Comparison of ENCODE assay signal across 14 cellular contexts in genomic region chr17:48307222-48307621, GRCh38.
"Had no signal": no experiment of that assay in that cellular context is flagged by ENCODE, and none has a peak within 500 bp of the region (broad histone marks: within the 10 kb centered on the region; RNA-seq: fewer than 3 reads in every experiment).

No MANE protein-coding gene starts in this region.

- H3K9me3 ChIP-seq: Peyer's patch, SJSA1, SK-N-SH had no signal

- H3K27ac ChIP-seq: brain microvascular endothelial cell, Peyer's patch, SJSA1, WERI-Rb-1 had no signal

- H3K27me3 Mint-ChIP-seq: activated CD4-positive, alpha-beta T cell treated with anti-CD3 and anti-CD28 coated beads, Interleukin-2, amount 10 ng/mL, durations not matched to agents 24 days and 14 days; activated CD8-positive, alpha-beta T cell treated with anti-CD3 and anti-CD28 coated beads for 36 hours; activated naive CD4-positive, alpha-beta T cell treated with anti-CD3 and anti-CD28 coated beads, Interleukin-2, amount 10 ng/mL, durations not matched to agents 7 days and 5 days; activated naive CD8-positive, alpha-beta T cell treated with anti-CD3 and anti-CD28 coated beads for 36 hours had no signal

- H3K4me3 ChIP-seq: Peyer's patch, SJSA1 had no signal

- H3K27ac Mint-ChIP-seq: activated CD4-positive, alpha-beta T cell treated with anti-CD3 and anti-CD28 coated beads, Interleukin-2, amount 10 ng/mL, durations not matched to agents 24 days and 14 days; activated CD8-positive, alpha-beta T cell treated with anti-CD3 and anti-CD28 coated beads for 36 hours; activated naive CD4-positive, alpha-beta T cell treated with anti-CD3 and anti-CD28 coated beads, Interleukin-2, amount 10 ng/mL, durations not matched to agents 7 days and 5 days; activated naive CD8-positive, alpha-beta T cell treated with anti-CD3 and anti-CD28 coated beads for 36 hours; activated T-helper 1 cell treated with anti-CD3 and anti-CD28 coated beads, Interleukin-12 subunit alpha, Interleukin-12 subunit beta, Interleukin-2, Interleukin-4 antibody, amounts not matched to agents 30 ng/mL and 10 ng/mL and 1 ng/mL, durations not matched to agents 14 hours and 24 hours and 36 hours had no signal

- H3K9me3 Mint-ChIP-seq: activated CD4-positive, alpha-beta T cell treated with anti-CD3 and anti-CD28 coated beads, Interleukin-2, amount 10 ng/mL, durations not matched to agents 24 days and 14 days; activated CD8-positive, alpha-beta T cell treated with anti-CD3 and anti-CD28 coated beads for 36 hours; activated naive CD4-positive, alpha-beta T cell treated with anti-CD3 and anti-CD28 coated beads, Interleukin-2, amount 10 ng/mL, durations not matched to agents 7 days and 5 days; activated naive CD8-positive, alpha-beta T cell treated with anti-CD3 and anti-CD28 coated beads for 36 hours; activated T-helper 1 cell treated with anti-CD3 and anti-CD28 coated beads, Interleukin-12 subunit alpha, Interleukin-12 subunit beta, Interleukin-2, Interleukin-4 antibody, amounts not matched to agents 30 ng/mL and 10 ng/mL and 1 ng/mL, durations not matched to agents 14 hours and 24 hours and 36 hours had no signal

- H3K4me3 Mint-ChIP-seq: activated CD4-positive, alpha-beta T cell treated with anti-CD3 and anti-CD28 coated beads, Interleukin-2, amount 10 ng/mL, durations not matched to agents 24 days and 14 days; activated CD8-positive, alpha-beta T cell treated with anti-CD3 and anti-CD28 coated beads for 36 hours; activated naive CD4-positive, alpha-beta T cell treated with anti-CD3 and anti-CD28 coated beads, Interleukin-2, amount 10 ng/mL, durations not matched to agents 7 days and 5 days; activated naive CD8-positive, alpha-beta T cell treated with anti-CD3 and anti-CD28 coated beads for 36 hours; activated T-helper 1 cell treated with anti-CD3 and anti-CD28 coated beads, Interleukin-12 subunit alpha, Interleukin-12 subunit beta, Interleukin-2, Interleukin-4 antibody, amounts not matched to agents 30 ng/mL and 10 ng/mL and 1 ng/mL, durations not matched to agents 14 hours and 24 hours and 36 hours had no signal

- H3K36me3 ChIP-seq: brain microvascular endothelial cell, Peyer's patch, SJSA1, WERI-Rb-1 had no signal

- DNase-seq: amniotic stem cell, NCI-H2029, NCI-H524 treated with DMSO at 0.1 percent for 48 hours, T1000 had no signal
